In the genomic region with DNA sequence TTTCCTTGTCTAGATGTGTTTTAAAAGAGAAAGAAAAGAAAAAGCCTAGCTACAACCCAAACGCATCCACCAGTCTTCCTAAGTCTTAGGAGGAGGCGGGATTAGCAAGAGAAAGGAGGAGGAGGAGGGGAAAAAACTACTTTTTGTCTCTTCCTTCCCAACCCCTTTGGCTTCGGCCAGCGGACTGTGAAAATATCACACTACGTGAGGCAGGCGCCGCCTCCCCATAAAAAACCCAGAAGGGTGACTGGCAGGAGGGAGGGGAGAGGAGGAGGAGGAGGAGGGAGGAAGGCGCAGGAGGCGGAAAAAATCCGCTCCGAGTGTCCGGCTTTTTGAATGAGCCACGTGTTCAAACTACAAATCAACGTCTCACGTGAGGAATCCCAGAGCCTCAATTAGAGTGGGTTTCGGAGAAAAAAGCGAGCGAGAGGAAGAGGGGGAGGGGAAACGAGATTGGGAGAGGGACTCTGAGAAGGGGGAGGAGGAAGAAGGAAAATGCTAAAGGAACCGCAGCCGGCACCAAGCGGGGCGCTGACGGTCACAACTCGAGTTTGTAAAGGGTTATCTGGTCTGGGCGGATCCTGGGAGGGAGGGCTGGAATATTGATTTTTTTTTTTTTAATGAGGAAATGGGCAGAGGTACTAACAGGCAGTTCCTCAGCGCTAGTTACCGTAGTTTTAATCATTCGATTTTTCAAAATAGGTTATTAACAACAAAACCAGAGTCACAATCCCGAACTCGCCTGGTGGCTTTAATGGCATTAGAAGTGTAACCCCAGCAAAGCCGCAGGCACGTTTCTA, we compare ENCODE assay signal across 1 cellular context.
TF ChIP-seq lines count a peak whose summit lies in the region.

A gene (minus strand): TSS at position 202 of the 800 bp plus-strand sequence. CDS start 381 bp downstream, outside the sequence.

TF ChIP-seq in HepG2, 621 proteins besides CTCF, POLR2A, EP300 and RAD21 (continued from another document):
- TF ChIP-seq, protein P1, sequence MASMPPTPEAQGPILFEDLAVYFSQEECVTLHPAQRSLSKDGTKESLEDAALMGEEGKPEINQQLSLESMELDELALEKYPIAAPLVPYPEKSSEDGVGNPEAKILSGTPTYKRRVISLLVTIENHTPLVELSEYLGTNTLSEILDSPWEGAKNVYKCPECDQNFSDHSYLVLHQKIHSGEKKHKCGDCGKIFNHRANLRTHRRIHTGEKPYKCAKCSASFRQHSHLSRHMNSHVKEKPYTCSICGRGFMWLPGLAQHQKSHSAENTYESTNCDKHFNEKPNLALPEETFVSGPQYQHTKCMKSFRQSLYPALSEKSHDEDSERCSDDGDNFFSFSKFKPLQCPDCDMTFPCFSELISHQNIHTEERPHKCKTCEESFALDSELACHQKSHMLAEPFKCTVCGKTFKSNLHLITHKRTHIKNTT (CRISPR knock-in tag; IDR thresholded peaks at IDR 0.05): no peak
- TF ChIP-seq SP5 (CRISPR knock-in tag; IDR thresholded peaks at IDR 0.05; ENCODE audit: borderline replicate concordance, low read depth) (no peak), NR3C1 (CRISPR knock-in tag; IDR thresholded peaks at IDR 0.05) (no peak), HOXA9 (CRISPR knock-in tag; IDR thresholded peaks at IDR 0.05; ENCODE audit: borderline replicate concordance) (no peak), KDM5B (CRISPR knock-in tag; IDR thresholded peaks at IDR 0.05; ENCODE audit: borderline replicate concordance) (no peak), ONECUT2 (CRISPR knock-in tag; IDR thresholded peaks at IDR 0.05) (peak; percentile 94), ZNF775 (CRISPR knock-in tag; IDR thresholded peaks at IDR 0.05; ENCODE audit: borderline replicate concordance) (no peak), ZFAT (CRISPR knock-in tag; conservative IDR thresholded peaks at IDR 0.05) (no peak), ZNF83 (CRISPR knock-in tag; IDR thresholded peaks at IDR 0.05; ENCODE audit: borderline replicate concordance) (no peak), MED8 (CRISPR knock-in tag; IDR thresholded peaks at IDR 0.05; ENCODE audit: insufficient replicate concordance) (no peak), CHCHD3 (CRISPR knock-in tag; IDR thresholded peaks at IDR 0.05) (no peak), MEIS2 (CRISPR knock-in tag; IDR thresholded peaks at IDR 0.05) (no peak), SMAD9 (CRISPR knock-in tag; IDR thresholded peaks at IDR 0.05) (no peak), ZSCAN22 (CRISPR knock-in tag; IDR thresholded peaks at IDR 0.05) (no peak), FOXM1 (CRISPR knock-in tag; IDR thresholded peaks at IDR 0.05) (no peak), ZNF816 (CRISPR knock-in tag; IDR thresholded peaks at IDR 0.05; ENCODE audit: borderline replicate concordance) (no peak), ZNF550 (CRISPR knock-in tag; IDR thresholded peaks at IDR 0.05; ENCODE audit: borderline replicate concordance) (no peak)
- TF ChIP-seq, protein P2, sequence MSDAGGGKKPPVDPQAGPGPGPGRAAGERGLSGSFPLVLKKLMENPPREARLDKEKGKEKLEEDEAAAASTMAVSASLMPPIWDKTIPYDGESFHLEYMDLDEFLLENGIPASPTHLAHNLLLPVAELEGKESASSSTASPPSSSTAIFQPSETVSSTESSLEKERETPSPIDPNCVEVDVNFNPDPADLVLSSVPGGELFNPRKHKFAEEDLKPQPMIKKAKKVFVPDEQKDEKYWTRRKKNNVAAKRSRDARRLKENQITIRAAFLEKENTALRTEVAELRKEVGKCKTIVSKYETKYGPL (CRISPR knock-in tag; IDR thresholded peaks at IDR 0.05): no peak
- TF ChIP-seq, protein P3, sequence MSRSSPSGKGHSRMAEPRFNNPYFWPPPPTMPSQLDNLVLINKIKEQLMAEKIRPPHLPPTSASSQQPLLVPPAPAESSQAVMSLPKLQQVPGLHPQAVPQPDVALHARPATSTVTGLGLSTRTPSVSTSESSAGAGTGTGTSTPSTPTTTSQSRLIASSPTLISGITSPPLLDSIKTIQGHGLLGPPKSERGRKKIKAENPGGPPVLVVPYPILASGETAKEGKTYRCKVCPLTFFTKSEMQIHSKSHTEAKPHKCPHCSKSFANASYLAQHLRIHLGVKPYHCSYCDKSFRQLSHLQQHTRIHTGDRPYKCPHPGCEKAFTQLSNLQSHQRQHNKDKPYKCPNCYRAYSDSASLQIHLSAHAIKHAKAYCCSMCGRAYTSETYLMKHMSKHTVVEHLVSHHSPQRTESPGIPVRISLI (CRISPR knock-in tag; IDR thresholded peaks at IDR 0.05; ENCODE audit: borderline replicate concordance): peak; percentile 85
- TF ChIP-seq, protein P4, sequence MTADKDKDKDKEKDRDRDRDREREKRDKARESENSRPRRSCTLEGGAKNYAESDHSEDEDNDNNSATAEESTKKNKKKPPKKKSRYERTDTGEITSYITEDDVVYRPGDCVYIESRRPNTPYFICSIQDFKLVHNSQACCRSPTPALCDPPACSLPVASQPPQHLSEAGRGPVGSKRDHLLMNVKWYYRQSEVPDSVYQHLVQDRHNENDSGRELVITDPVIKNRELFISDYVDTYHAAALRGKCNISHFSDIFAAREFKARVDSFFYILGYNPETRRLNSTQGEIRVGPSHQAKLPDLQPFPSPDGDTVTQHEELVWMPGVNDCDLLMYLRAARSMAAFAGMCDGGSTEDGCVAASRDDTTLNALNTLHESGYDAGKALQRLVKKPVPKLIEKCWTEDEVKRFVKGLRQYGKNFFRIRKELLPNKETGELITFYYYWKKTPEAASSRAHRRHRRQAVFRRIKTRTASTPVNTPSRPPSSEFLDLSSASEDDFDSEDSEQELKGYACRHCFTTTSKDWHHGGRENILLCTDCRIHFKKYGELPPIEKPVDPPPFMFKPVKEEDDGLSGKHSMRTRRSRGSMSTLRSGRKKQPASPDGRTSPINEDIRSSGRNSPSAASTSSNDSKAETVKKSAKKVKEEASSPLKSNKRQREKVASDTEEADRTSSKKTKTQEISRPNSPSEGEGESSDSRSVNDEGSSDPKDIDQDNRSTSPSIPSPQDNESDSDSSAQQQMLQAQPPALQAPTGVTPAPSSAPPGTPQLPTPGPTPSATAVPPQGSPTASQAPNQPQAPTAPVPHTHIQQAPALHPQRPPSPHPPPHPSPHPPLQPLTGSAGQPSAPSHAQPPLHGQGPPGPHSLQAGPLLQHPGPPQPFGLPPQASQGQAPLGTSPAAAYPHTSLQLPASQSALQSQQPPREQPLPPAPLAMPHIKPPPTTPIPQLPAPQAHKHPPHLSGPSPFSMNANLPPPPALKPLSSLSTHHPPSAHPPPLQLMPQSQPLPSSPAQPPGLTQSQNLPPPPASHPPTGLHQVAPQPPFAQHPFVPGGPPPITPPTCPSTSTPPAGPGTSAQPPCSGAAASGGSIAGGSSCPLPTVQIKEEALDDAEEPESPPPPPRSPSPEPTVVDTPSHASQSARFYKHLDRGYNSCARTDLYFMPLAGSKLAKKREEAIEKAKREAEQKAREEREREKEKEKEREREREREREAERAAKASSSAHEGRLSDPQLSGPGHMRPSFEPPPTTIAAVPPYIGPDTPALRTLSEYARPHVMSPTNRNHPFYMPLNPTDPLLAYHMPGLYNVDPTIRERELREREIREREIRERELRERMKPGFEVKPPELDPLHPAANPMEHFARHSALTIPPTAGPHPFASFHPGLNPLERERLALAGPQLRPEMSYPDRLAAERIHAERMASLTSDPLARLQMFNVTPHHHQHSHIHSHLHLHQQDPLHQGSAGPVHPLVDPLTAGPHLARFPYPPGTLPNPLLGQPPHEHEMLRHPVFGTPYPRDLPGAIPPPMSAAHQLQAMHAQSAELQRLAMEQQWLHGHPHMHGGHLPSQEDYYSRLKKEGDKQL (CRISPR knock-in tag; IDR thresholded peaks at IDR 0.05; ENCODE audit: low read depth): no peak
- TF ChIP-seq, protein P5, sequence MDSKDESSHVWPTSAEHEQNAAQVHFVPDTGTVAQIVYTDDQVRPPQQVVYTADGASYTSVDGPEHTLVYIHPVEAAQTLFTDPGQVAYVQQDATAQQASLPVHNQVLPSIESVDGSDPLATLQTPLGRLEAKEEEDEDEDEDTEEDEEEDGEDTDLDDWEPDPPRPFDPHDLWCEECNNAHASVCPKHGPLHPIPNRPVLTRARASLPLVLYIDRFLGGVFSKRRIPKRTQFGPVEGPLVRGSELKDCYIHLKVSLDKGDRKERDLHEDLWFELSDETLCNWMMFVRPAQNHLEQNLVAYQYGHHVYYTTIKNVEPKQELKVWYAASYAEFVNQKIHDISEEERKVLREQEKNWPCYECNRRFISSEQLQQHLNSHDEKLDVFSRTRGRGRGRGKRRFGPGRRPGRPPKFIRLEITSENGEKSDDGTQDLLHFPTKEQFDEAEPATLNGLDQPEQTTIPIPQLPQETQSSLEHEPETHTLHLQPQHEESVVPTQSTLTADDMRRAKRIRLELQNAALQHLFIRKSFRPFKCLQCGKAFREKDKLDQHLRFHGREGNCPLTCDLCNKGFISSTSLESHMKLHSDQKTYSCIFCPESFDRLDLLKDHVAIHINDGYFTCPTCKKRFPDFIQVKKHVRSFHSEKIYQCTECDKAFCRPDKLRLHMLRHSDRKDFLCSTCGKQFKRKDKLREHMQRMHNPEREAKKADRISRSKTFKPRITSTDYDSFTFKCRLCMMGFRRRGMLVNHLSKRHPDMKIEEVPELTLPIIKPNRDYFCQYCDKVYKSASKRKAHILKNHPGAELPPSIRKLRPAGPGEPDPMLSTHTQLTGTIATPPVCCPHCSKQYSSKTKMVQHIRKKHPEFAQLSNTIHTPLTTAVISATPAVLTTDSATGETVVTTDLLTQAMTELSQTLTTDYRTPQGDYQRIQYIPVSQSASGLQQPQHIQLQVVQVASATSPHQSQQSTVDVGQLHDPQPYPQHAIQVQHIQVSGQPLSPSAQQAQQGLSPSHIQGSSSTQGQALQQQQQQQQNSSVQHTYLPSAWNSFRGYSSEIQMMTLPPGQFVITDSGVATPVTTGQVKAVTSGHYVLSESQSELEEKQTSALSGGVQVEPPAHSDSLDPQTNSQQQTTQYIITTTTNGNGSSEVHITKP (CRISPR knock-in tag; IDR thresholded peaks at IDR 0.05; ENCODE audit: low read depth): no peak
- TF ChIP-seq, protein P6, sequence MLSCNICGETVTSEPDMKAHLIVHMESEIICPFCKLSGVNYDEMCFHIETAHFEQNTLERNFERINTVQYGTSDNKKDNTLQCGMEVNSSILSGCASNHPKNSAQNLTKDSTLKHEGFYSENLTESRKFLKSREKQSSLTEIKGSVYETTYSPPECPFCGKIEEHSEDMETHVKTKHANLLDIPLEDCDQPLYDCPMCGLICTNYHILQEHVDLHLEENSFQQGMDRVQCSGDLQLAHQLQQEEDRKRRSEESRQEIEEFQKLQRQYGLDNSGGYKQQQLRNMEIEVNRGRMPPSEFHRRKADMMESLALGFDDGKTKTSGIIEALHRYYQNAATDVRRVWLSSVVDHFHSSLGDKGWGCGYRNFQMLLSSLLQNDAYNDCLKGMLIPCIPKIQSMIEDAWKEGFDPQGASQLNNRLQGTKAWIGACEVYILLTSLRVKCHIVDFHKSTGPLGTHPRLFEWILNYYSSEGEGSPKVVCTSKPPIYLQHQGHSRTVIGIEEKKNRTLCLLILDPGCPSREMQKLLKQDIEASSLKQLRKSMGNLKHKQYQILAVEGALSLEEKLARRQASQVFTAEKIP (CRISPR knock-in tag; IDR thresholded peaks at IDR 0.05; ENCODE audit: borderline replicate concordance): no peak
- TF ChIP-seq, protein P7, sequence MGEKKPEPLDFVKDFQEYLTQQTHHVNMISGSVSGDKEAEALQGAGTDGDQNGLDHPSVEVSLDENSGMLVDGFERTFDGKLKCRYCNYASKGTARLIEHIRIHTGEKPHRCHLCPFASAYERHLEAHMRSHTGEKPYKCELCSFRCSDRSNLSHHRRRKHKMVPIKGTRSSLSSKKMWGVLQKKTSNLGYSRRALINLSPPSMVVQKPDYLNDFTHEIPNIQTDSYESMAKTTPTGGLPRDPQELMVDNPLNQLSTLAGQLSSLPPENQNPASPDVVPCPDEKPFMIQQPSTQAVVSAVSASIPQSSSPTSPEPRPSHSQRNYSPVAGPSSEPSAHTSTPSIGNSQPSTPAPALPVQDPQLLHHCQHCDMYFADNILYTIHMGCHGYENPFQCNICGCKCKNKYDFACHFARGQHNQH (CRISPR knock-in tag; IDR thresholded peaks at IDR 0.05): peak; percentile 20
